Comparison of ENCODE assay signal across 3 cellular contexts in the genomic region with DNA sequence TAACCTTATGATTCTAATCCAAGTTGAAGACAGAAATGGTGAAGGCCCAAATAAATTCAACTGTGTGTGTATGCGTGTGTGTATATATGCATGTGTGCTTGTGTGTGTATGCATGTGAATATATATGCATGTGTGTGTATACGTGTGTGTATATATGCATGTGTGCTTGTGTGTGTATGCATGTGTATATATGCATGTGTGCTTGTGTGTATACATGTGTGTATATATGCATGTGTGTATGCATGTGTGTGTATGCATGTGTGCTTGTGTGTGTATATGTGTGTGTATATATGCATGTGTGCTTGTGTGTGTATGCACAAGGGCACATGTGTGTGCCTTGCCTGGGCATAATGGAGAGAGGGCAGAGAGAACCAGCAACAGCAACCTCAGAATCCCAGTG.
TF ChIP-seq lines count a peak whose summit lies in the region.

No MANE protein-coding gene starts in this region.

TF ChIP-seq in GM12891, 5 proteins besides CTCF, POLR2A, EP300 and RAD21:
- no peak for TF ChIP-seq PAX5 (IDR thresholded peaks at IDR 0.05; ENCODE audit: insufficient read depth, low read length, severe bottlenecking)
TF ChIP-seq in GM12891: peak in this region for 0.

TF ChIP-seq in H1, 55 proteins besides CTCF, POLR2A, EP300 and RAD21:
- TF ChIP-seq TCF12 (IDR thresholded peaks at IDR 0.05; ENCODE audit: low read depth, low read length) (no peak), HDAC6 (IDR thresholded peaks at IDR 0.05; ENCODE audit: low read depth, low read length) (no peak), RNF2 (IDR thresholded peaks at IDR 0.05; ENCODE audit: borderline replicate concordance, low read depth, low read length, missing control alignments, poor library complexity, severe bottlenecking) (no peak), SIRT6 (IDR thresholded peaks at IDR 0.05; ENCODE audit: low read length) (no peak), MAX (IDR thresholded peaks at IDR 0.05) (no peak), TAF7 (optimal IDR thresholded peaks at IDR 0.05; ENCODE audit: borderline replicate concordance, low read depth, low read length) (no peak), SIN3A (conservative IDR thresholded peaks at IDR 0.05 in 1 of 2, IDR thresholded peaks at IDR 0.05 in 1 of 2; ENCODE audit: low read depth in 1 of 2, low read length in 2 of 2) (no peak), BACH1 (IDR thresholded peaks at IDR 0.05; ENCODE audit: low read length) (no peak), E2F6 (IDR thresholded peaks at IDR 0.05) (no peak)
- TF ChIP-seq, protein P1, sequence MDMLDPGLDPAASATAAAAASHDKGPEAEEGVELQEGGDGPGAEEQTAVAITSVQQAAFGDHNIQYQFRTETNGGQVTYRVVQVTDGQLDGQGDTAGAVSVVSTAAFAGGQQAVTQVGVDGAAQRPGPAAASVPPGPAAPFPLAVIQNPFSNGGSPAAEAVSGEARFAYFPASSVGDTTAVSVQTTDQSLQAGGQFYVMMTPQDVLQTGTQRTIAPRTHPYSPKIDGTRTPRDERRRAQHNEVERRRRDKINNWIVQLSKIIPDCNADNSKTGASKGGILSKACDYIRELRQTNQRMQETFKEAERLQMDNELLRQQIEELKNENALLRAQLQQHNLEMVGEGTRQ (IDR thresholded peaks at IDR 0.05; ENCODE audit: low read length), result no peak

TF ChIP-seq in neural cell, 6 proteins besides CTCF, POLR2A, EP300 and RAD21:
- no peak for TF ChIP-seq REST (IDR thresholded peaks at IDR 0.05; ENCODE audit: borderline replicate concordance)
